ENCODE assay signal across 8 cellular contexts in the genomic region with DNA sequence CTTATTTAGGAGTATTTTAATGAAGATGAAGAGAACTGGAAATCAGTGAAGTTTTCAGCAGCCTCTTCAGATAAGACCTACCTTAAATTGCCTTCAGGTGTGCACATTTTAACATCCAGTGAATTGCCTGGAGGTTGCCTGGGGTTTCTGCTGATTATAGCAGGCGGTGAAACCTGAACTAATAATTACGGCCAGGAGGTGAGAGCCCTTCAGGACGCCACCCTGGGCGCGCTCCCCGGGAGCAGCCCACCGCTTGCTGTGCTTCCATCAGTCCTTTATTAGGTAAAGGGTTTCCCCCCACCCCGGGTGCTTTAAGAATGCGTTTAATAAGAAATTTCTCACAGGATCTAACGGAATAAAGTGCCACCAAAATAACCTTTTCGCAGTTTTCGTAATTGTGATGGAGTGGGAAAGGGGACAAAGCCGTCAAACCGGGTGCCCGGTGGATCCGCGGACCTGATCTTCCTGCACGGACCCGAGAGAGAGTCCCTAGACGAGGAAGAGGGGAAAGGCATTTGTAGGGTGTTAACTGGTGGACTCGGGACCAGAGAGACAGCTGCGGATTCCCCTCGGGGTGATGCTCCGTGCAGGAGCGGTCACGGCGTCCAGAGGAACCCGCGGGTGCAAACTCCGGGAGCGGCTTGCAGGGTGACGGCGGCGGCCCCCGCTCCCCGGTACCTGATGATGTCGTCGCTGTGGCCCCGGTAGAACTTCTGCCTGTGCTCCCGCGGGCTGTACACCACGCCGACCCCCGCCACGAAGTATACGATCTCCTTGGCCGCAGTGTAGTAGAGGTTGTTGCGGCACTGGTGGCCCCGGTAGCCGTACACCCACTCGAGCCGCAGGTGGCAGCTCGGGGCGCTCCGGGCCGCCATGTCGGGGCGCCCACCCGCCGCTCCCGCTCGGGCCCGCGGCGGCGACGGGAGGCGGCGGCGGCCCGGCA. TPM values are rescaled to one million over a fixed set of nuclear protein-coding genes. Genes with fewer than 3 reads are reported as not detected.
DNase-seq lines count a peak whose midpoint lies in the region; ATAC-seq and TF ChIP-seq lines count a peak whose summit lies in the region.

No MANE protein-coding gene starts in this region.

- intact Hi-C loops in left ventricle myocardium superior (cut with micrococcal nuclease): no loop called here

- TF ChIP-seq CTCF in AG04449 (IDR thresholded peaks at IDR 0.05; ENCODE audit: insufficient read depth, low read length, missing control alignments): no peak
- TF ChIP-seq CTCF in GM13977 (IDR thresholded peaks at IDR 0.05; ENCODE audit: extremely low read depth, insufficient read depth, missing control alignments): no peak

- POLR2A ChIA-PET in AG04449 (lab: Yijun Ruan, JAX): no interaction called here

- in situ Hi-C loops in GM13977 (cut with MboI; ENCODE audit: low pct_unique_long_range_greater_than_20kb, low sequenced_read_pairs, unreplicated experiment): no loop called here

- peak overlapping the region; percentile 46 for H3K27ac Mint-ChIP-seq in activated naive CD4-positive, alpha-beta T cell treated with anti-CD3 and anti-CD28 coated beads, Interleukin-2, amount 50 U/mL, for 24 hours

- no peak for DNase-seq in AG04449 (ENCODE audit: low read depth, low spot score)
- DNase-seq in NCI-H2107 treated with DMSO at 0.1 percent for 48 hours (lab: John Stamatoyannopoulos, UW; ENCODE audit: unreplicated experiment): peak; percentile 94
- peak; percentile 33 for DNase-seq in left ventricle myocardium superior
- peak; percentile 31 for DNase-seq in putamen (ENCODE audit: low spot score)
- DNase-seq in GM13977 (ENCODE audit: low spot score): no peak
- no peak for DNase-seq in NCI-H226

- CTCF ChIA-PET in AG04449 (lab: Yijun Ruan, JAX): interaction anchor here (0.9 to 2.8 kb wide), 7 partner anchors 8 to 220 kb away, joined by 3 to 14 read pairs (median 3); partner anchors contain the start of gene TTC8

- peak overlapping the region; percentile 85 for H3K4me3 Mint-ChIP-seq in activated naive CD4-positive, alpha-beta T cell treated with anti-CD3 and anti-CD28 coated beads, Interleukin-2, amount 50 U/mL, for 24 hours

- ATAC-seq in GM19035 (IDR thresholded peaks at IDR 0.05; ENCODE audit: unreplicated experiment) (peak; percentile 15), left ventricle myocardium superior (no peak)

- peaks cover 28% of the 10 kb centered on the region for H3K4me1 Mint-ChIP-seq in activated naive CD4-positive, alpha-beta T cell treated with anti-CD3 and anti-CD28 coated beads, Interleukin-2, amount 50 U/mL, for 24 hours

- H3K9me3 Mint-ChIP-seq in activated naive CD4-positive, alpha-beta T cell treated with anti-CD3 and anti-CD28 coated beads, Interleukin-2, amount 50 U/mL, for 24 hours: no peaks in the 10 kb centered on the region

- no peaks in the 10 kb centered on the region for H3K36me3 Mint-ChIP-seq in activated naive CD4-positive, alpha-beta T cell treated with anti-CD3 and anti-CD28 coated beads, Interleukin-2, amount 50 U/mL, for 24 hours

- peak overlapping the region; percentile 72 for H3K4me3 ChIP-seq in AG04449 (ENCODE audit: low read depth, low read length)

- no peaks in the 10 kb centered on the region for H3K27me3 Mint-ChIP-seq in activated naive CD4-positive, alpha-beta T cell treated with anti-CD3 and anti-CD28 coated beads, Interleukin-2, amount 50 U/mL, for 24 hours

RNA-seq across cellular contexts. Expression of gene EML5, which starts 0.9 kb away (rescaled TPM):
- 0.25 TPM for total RNA-seq in left ventricle myocardium superior

RNA-seq across cellular contexts. Expression of gene TTC8, which starts 32.6 kb away (rescaled TPM):
- 4.1 TPM for total RNA-seq in left ventricle myocardium superior

Comparison
In these comparisons a context has a peak if more than half of its experiments do, and no peak if none do; other contexts are left out.
1. DNase-seq: peak in NCI-H2107 treated with DMSO at 0.1 percent for 48 hours (single experiment), left ventricle myocardium superior (single experiment) and putamen (single experiment); none in AG04449 (single experiment), GM13977 (single experiment) and NCI-H226 (single experiment).